ENCODE assay signal across 11 cellular contexts in genomic region chr16:11677959-11678881, GRCh38. TPM values are rescaled to one million over a fixed set of nuclear protein-coding genes. Genes with fewer than 3 reads are reported as not detected.
A peak's percentile ranks its signal among the peaks of the same experiment; 100 is the strongest.
DNase-seq lines count a peak whose midpoint lies in the region; ATAC-seq and TF ChIP-seq lines count a peak whose summit lies in the region.
"Had no signal": no experiment of that assay in that cellular context is flagged by ENCODE, and none has a peak within 500 bp of the region (broad histone marks: within the 10 kb centered on the region; RNA-seq: fewer than 3 reads in every experiment).

No MANE protein-coding gene starts in this region.

- intact Hi-C loops in prostate gland (cut with DNase I), result no loop called here

- H3K4me3 ChIP-seq in KMS-11 (IDR thresholded peaks at IDR 0.05; ENCODE audit: insufficient read depth, low read depth, low read length) (no peak overlapping the region), duodenal mucosa (ENCODE audit: low read depth in 1 of 2, low read length in 2 of 2) (no peak overlapping the region), prostate gland (no peak overlapping the region)

- H3K27ac ChIP-seq in KMS-11 (no peak overlapping the region), duodenal mucosa (ENCODE audit: low read depth, low read length) (peak overlapping the region; percentile 5), prostate gland (peak overlapping the region; percentile 40 to 61)

- H3K4me2 ChIP-seq in KMS-11, result peak overlapping the region; percentile 46; the same call in 1 of the 2 replicates

- WGBS in prostate gland, result 59% methylated on average over 18 of the region's 18 CpGs

- H3K9me3 ChIP-seq in duodenal mucosa (ENCODE audit: control insufficient read depth in 1 of 2, low read length in 2 of 2) (no peaks in the 10 kb centered on the region), prostate gland (no peaks in the 10 kb centered on the region)

- peaks cover 16% of the 10 kb centered on the region; the same call in 1 of the 2 replicates for H3K79me2 ChIP-seq in KMS-11 (ENCODE audit: insufficient read depth, low read depth)

- 0 out of 2 replicates have a peak, but pooled peaks cover 5% of the 10 kb centered on the region for H4K20me1 ChIP-seq in KMS-11 (ENCODE audit: insufficient read depth)

- H3K9ac ChIP-seq in KMS-11 (no peak overlapping the region), duodenal mucosa (ENCODE audit: low read depth in 1 of 2, low read length in 2 of 2) (no peak overlapping the region)

- no peak for TF ChIP-seq CTCF in KMS-11 (conservative IDR thresholded peaks at IDR 0.05; ENCODE audit: low read depth, low read length)
- no peak for TF ChIP-seq CTCF in prostate gland (IDR thresholded peaks at IDR 0.05)

- no peak overlapping the region for H2AFZ ChIP-seq in KMS-11 (ENCODE audit: low read depth)

- peaks cover 55% of the 10 kb centered on the region for H3K4me1 ChIP-seq in KMS-11 (ENCODE audit: low read depth, poor library complexity, severe bottlenecking)
- peaks cover 71 to 87% of the 10 kb centered on the region in 2 donors for H3K4me1 ChIP-seq in duodenal mucosa (ENCODE audit: control insufficient read depth in 1 of 2, insufficient read depth in 2 of 2, low read length in 2 of 2)
- H3K4me1 ChIP-seq in prostate gland (replicated peaks), result peaks cover 11% of the 10 kb centered on the region

- TF ChIP-seq POLR2A in prostate gland (IDR thresholded peaks at IDR 0.05), result no peak

- H3K36me3 ChIP-seq in KMS-11 (ENCODE audit: insufficient read depth), result peaks cover 27% of the 10 kb centered on the region; the same call in 1 of the 2 replicates
- H3K36me3 ChIP-seq in duodenal mucosa (ENCODE audit: control insufficient read depth in 1 of 2, insufficient read depth in 2 of 2, low read length in 2 of 2), result peaks cover 18 to 56% of the 10 kb centered on the region in 2 donors
- no peaks in the 10 kb centered on the region for H3K36me3 ChIP-seq in prostate gland

- in situ Hi-C loops in G401 (cut with HindIII; ENCODE audit: low sequenced_read_pairs), result no loop called here

- peak; percentile 4 for DNase-seq in G401 (ENCODE audit: low spot score)
- no peak for DNase-seq in prostate gland (ENCODE audit: low spot score)
- no peak for DNase-seq in Ammon's horn (ENCODE audit: low spot score)
- DNase-seq in T1000 (lab: John Stamatoyannopoulos, UW), result no peak
- DNase-seq in NCI-H2227 (lab: John Stamatoyannopoulos, UW; ENCODE audit: unreplicated experiment), result no peak
- DNase-seq: immature natural killer cell; NCI-H1417; stimulated activated CD4-positive, alpha-beta T cell treated with anti-CD3 and anti-CD28 coated beads, Interleukin-2, amount 100 ng/mL, for 24 hours had no signal

- ATAC-seq in HG02852 (IDR thresholded peaks at IDR 0.05; ENCODE audit: unreplicated experiment), result no peak

- no peaks in the 10 kb centered on the region for H3K27me3 ChIP-seq in KMS-11 (ENCODE audit: insufficient read depth, low read depth)
- H3K27me3 ChIP-seq in duodenal mucosa (ENCODE audit: control insufficient read depth in 1 of 2, insufficient read depth in 2 of 2, low read length in 2 of 2), result no peaks in the 10 kb centered on the region
- H3K27me3 ChIP-seq in prostate gland (replicated peaks; ENCODE audit: insufficient read depth), result no peaks in the 10 kb centered on the region

RNA-seq across cellular contexts. Expression of gene SNN, which starts 10.0 kb away (rescaled TPM):
- total RNA-seq in G401 (2014; rRNA removed; shearing (Covaris generic)), result 18.2 and 28.1 TPM in 2 replicates
- total RNA-seq in prostate gland, result 10 to 100 TPM; 20.8 TPM
